Comparison of ENCODE assay signal across 8 cellular contexts in genomic region chr11:133064152-133064877, GRCh38.
DNase-seq lines count a peak whose midpoint lies in the region; ATAC-seq and TF ChIP-seq lines count a peak whose summit lies in the region.

No MANE protein-coding gene starts in this region.

- H3K9ac ChIP-seq in mesenchymal stem cell (ENCODE audit: low read length) (peak overlapping the region; percentile 90), Karpas-422 (ENCODE audit: low read length) (no peak overlapping the region)

- intact Hi-C loops in Right ventricle myocardium inferior (cut with DNase I): loop anchor here (5.0 to 10.0 kb wide), 3 partner anchors 120 to 1200 kb away; no protein-coding TSS in a partner anchor
- intact Hi-C loops in cardiac septum (cut with DNase I): loop anchor here (5.0 kb wide), 1 partner anchor 1197 kb away; no protein-coding TSS in a partner anchor

- H3K9me3 ChIP-seq in mesenchymal stem cell (ENCODE audit: control insufficient read depth, low read length) (no peaks in the 10 kb centered on the region), upper lobe of left lung (no peaks in the 10 kb centered on the region), Karpas-422 (ENCODE audit: low read length) (no peaks in the 10 kb centered on the region)

- no peaks in the 10 kb centered on the region for H3K9me3 Mint-ChIP-seq in endothelial cell (ENCODE audit: unreplicated experiment)

- no peak overlapping the region for H3K4ac ChIP-seq in mesenchymal stem cell (ENCODE audit: low read depth in 1 of 2, low read length in 2 of 2)

- peak overlapping the region; percentile 66 to 70 for H3K18ac ChIP-seq in mesenchymal stem cell (ENCODE audit: low read depth in 1 of 2, low read length in 2 of 2)

- H3K4me2 ChIP-seq in mesenchymal stem cell (ENCODE audit: low read length, poor library complexity, severe bottlenecking) (peak overlapping the region; percentile 62), Karpas-422 (ENCODE audit: low read depth, low read length, poor library complexity, severe bottlenecking) (no peak overlapping the region)

- peaks cover 27% of the 10 kb centered on the region for H3K4me1 Mint-ChIP-seq in endothelial cell (ENCODE audit: unreplicated experiment)

- no peaks in the 10 kb centered on the region for H3K9me2 ChIP-seq in Karpas-422 (replicated peaks; ENCODE audit: insufficient read depth, low read length)

- peak; percentile 95 for ATAC-seq in Right ventricle myocardium inferior
- ATAC-seq in upper lobe of left lung (ENCODE audit: low FRiP score in 2 of 2): peak; percentile 70 to 89

- TF ChIP-seq POLR2A in upper lobe of left lung (IDR thresholded peaks at IDR 0.05): peak in 1 of 4 donors; percentile 29

- no peak overlapping the region for H2BK5ac ChIP-seq in mesenchymal stem cell (ENCODE audit: low read depth, low read length, poor library complexity, severe bottlenecking)

- H4K20me1 ChIP-seq in Karpas-422 (ENCODE audit: insufficient read depth, low read depth, low read length): no peaks in the 10 kb centered on the region

- H3K27ac ChIP-seq in mesenchymal stem cell (ENCODE audit: low read length, poor library complexity, severe bottlenecking) (no peak overlapping the region), upper lobe of left lung (peak overlapping the region in 3 of 4 donors; percentile 29 to 74 (median 69)), Karpas-422 (ENCODE audit: low read length) (no peak overlapping the region)

- H2AFZ ChIP-seq in mesenchymal stem cell (ENCODE audit: low read depth, low read length): peak overlapping the region; percentile 58
- no peak overlapping the region for H2AFZ ChIP-seq in Karpas-422 (ENCODE audit: low read length)

- H3K27me3 Mint-ChIP-seq in endothelial cell (ENCODE audit: unreplicated experiment): peaks cover 3% of the 10 kb centered on the region

- H4K8ac ChIP-seq in mesenchymal stem cell (ENCODE audit: low read length): peak overlapping the region; percentile 83

- no peak overlapping the region for H4K91ac ChIP-seq in mesenchymal stem cell (ENCODE audit: low read length)

- H3K27ac Mint-ChIP-seq in endothelial cell (ENCODE audit: unreplicated experiment): peak overlapping the region; percentile 95

- H3K4me3 ChIP-seq in mesenchymal stem cell (ENCODE audit: insufficient read depth in 1 of 2, low read depth in 1 of 2, low read length in 2 of 2) (peak overlapping the region in 1 of 2 experiments; percentile 85), upper lobe of left lung (peak overlapping the region; percentile 4 to 61 (median 54)), Karpas-422 (ENCODE audit: low read length) (no peak overlapping the region)

- H2AK5ac ChIP-seq in mesenchymal stem cell (ENCODE audit: low read length, severe bottlenecking): no peak overlapping the region

- peaks cover 0 to 38% of the 10 kb centered on the region in 2 experiments for H3K27me3 ChIP-seq in mesenchymal stem cell (ENCODE audit: control insufficient read depth in 1 of 2, insufficient read depth in 1 of 2, low read length in 2 of 2)
- no peaks in the 10 kb centered on the region for H3K27me3 ChIP-seq in upper lobe of left lung
- H3K27me3 ChIP-seq in Karpas-422 (ENCODE audit: low read length): no peaks in the 10 kb centered on the region

- no peaks in the 10 kb centered on the region for H3K36me3 ChIP-seq in mesenchymal stem cell (ENCODE audit: control insufficient read depth in 1 of 2, insufficient read depth in 2 of 2, low read depth in 1 of 2, low read length in 2 of 2)
- H3K36me3 ChIP-seq in upper lobe of left lung: no peaks in the 10 kb centered on the region
- no peaks in the 10 kb centered on the region for H3K36me3 ChIP-seq in Karpas-422 (ENCODE audit: insufficient read depth, low read length)

- TF ChIP-seq EP300 in upper lobe of left lung (IDR thresholded peaks at IDR 0.05): no peak

- 6% methylated on average over 35 of the region's 44 CpGs for WGBS in mesenchymal stem cell
- WGBS in upper lobe of left lung, 2 donors: 3% methylated on average over 19 to 36 of the region's 44 CpGs

- H3K4me1 ChIP-seq in mesenchymal stem cell (ENCODE audit: control insufficient read depth, insufficient read depth, low read depth, low read length) (peaks cover 5% of the 10 kb centered on the region), upper lobe of left lung (peaks cover 0 to 14% (median 9%) of the 10 kb centered on the region in 4 donors), Karpas-422 (ENCODE audit: low read length) (no peaks in the 10 kb centered on the region)

- H3K14ac ChIP-seq in mesenchymal stem cell (ENCODE audit: low read length in 2 of 2): no peak overlapping the region

- peak overlapping the region in 1 of 2 experiments; percentile 56 for H2BK12ac ChIP-seq in mesenchymal stem cell (ENCODE audit: low read length in 2 of 2)

- no peaks in the 10 kb centered on the region for H3K79me2 ChIP-seq in Karpas-422 (ENCODE audit: low read length)

- H3K36me3 Mint-ChIP-seq in endothelial cell (ENCODE audit: low read depth, unreplicated experiment): no peaks in the 10 kb centered on the region

- no peaks in the 10 kb centered on the region for H3K79me1 ChIP-seq in mesenchymal stem cell (replicated peaks; ENCODE audit: low read length, poor library complexity, severe bottlenecking)

- TF ChIP-seq CTCF in endothelial cell (IDR thresholded peaks at IDR 0.05; ENCODE audit: unreplicated experiment): peak; percentile 57
- TF ChIP-seq CTCF in upper lobe of left lung (IDR thresholded peaks at IDR 0.05): peak in 4 of 6 experiments; percentile 42 to 74 (median 58)

- H2BK120ac ChIP-seq in mesenchymal stem cell (ENCODE audit: low read depth, low read length): no peak overlapping the region

- H3K4me3 Mint-ChIP-seq in endothelial cell (ENCODE audit: unreplicated experiment): peak overlapping the region; percentile 82

- H2BK15ac ChIP-seq in mesenchymal stem cell (ENCODE audit: low read depth, poor library complexity, severe bottlenecking): no peak overlapping the region

- DNase-seq in Right ventricle myocardium inferior (ENCODE audit: missing footprints) (peak; percentile 77), cardiac septum (ENCODE audit: low spot score) (no peak), OCI-M1 (lab: John Stamatoyannopoulos, UW) (peak; percentile 64), endothelial cell (ENCODE audit: low spot score) (peak; percentile 92), mesenchymal stem cell (peak; percentile 62), upper lobe of left lung (peak; percentile 59 to 90), Karpas-422 (no peak), NCI-H187 treated with DMSO at 0.1 percent for 48 hours (lab: John Stamatoyannopoulos, UW) (no peak)

- no peak overlapping the region for H3K23ac ChIP-seq in mesenchymal stem cell (ENCODE audit: low read length in 2 of 2)

Comparison
In these comparisons a context has a peak if more than half of its experiments do, and no peak if none do; other contexts are left out.
1. DNase-seq: peak in Right ventricle myocardium inferior (single experiment), OCI-M1 (single experiment), endothelial cell (single experiment), mesenchymal stem cell (single experiment) and upper lobe of left lung (2 of 2); none in cardiac septum (single experiment), Karpas-422 (single experiment) and NCI-H187 treated with DMSO at 0.1 percent for 48 hours (single experiment).
2. H3K27ac ChIP-seq: peak in upper lobe of left lung (3 of 4); none in mesenchymal stem cell (single experiment) and Karpas-422 (single experiment).